In the genomic region with DNA sequence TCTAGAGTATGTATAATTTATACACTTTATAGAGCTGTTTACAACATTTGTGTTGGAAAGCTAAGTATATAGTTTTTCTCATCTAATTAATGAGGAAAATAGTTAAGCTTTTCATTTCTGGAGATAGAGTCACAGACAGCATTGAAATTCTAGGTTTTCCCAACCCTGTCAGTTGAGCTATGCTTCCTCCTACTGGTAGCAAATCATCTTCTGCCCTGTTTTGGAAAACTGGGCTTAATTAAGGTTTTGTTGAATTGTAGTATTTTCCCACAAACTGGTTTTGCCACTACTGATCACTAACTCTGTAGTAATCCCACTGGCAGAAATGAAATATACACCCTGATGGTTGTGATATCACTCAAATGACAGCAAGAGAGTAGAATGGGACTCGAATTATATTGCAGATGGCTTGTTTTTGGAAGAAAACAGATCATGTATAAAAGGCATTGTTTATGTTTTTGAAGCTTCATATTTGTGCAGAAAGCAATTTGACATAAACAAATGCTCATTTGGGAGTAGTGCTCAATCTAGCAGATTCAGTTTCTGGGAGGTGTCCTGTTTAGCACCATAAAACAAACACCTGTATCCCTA, we compare ENCODE assay signal across 11 cellular contexts. TPM values are rescaled to one million over a fixed set of nuclear protein-coding genes. Genes with fewer than 3 reads are reported as not detected.
DNase-seq lines count a peak whose midpoint lies in the region; ATAC-seq, FAIRE-seq and TF ChIP-seq lines count a peak whose summit lies in the region.
"Had no signal": no experiment of that assay in that cellular context is flagged by ENCODE, and none has a peak within 500 bp of the region (broad histone marks: within the 10 kb centered on the region; RNA-seq: fewer than 3 reads in every experiment).

No MANE protein-coding gene starts in this region.

- no peaks in the 10 kb centered on the region for H3K36me3 Mint-ChIP-seq in Calu3 (ENCODE audit: insufficient read depth, unreplicated experiment)

- H4K20me1 ChIP-seq in neural cell (ENCODE audit: insufficient read depth): no peaks in the 10 kb centered on the region

- no peak overlapping the region for H2AFZ ChIP-seq in neural cell (ENCODE audit: low read depth, low read length)

- peak; percentile 50 for FAIRE-seq in endometrium (lab: Jason Lieb, UNC)
- FAIRE-seq: GM12892 had no signal

- no peak overlapping the region for H3K4me2 ChIP-seq in neural cell (ENCODE audit: low read length)

- H3K27ac Mint-ChIP-seq in Calu3 (ENCODE audit: unreplicated experiment): no peak overlapping the region

- CTCF ChIA-PET in Calu3 (lab: Charles Lee): interaction anchor here (0.6 to 1.1 kb wide), 4 partner anchors 137 to 1268 kb away, joined by 3 to 5 read pairs (median 4); no protein-coding TSS in a partner anchor

- peak; percentile 80 for TF ChIP-seq CTCF in C4-2B (conservative IDR thresholded peaks at IDR 0.05)
- peak; percentile 56 for TF ChIP-seq CTCF in neural cell (IDR thresholded peaks at IDR 0.05; ENCODE audit: poor library complexity, severe bottlenecking)
- no peak for TF ChIP-seq CTCF in Calu3 (IDR thresholded peaks at IDR 0.05; ENCODE audit: unreplicated experiment)

- DNase-seq in M059J (ENCODE audit: low read depth): peak; percentile 18
- no peak for DNase-seq in activated CD4-positive, alpha-beta T cell treated with anti-CD3 and anti-CD28 coated beads for 1 hour
- no peak for DNase-seq in Calu3
- no peak for DNase-seq in activated CD8-positive, alpha-beta memory T cell treated with anti-CD3 and anti-CD28 coated beads, Interleukin-2, amount 50 U/mL, for 4 hours
- DNase-seq: activated CD4-positive, alpha-beta T cell treated with anti-CD3 and anti-CD28 coated beads for 48 hours; effector CD4-positive, alpha-beta T cell had no signal

- no peaks in the 10 kb centered on the region for H3K27me3 Mint-ChIP-seq in Calu3 (ENCODE audit: unreplicated experiment)

- TF ChIP-seq RAD21 in neural cell (conservative IDR thresholded peaks at IDR 0.05): peak; percentile 65

- BruUV-seq in Calu3 (replicated peaks; lab: Mats Ljungman, UMichigan): no TSS peak

- no peak for ATAC-seq in GM18868 (IDR thresholded peaks at IDR 0.05; ENCODE audit: unreplicated experiment)

- no peaks in the 10 kb centered on the region for H3K9me3 Mint-ChIP-seq in Calu3 (ENCODE audit: low read depth, unreplicated experiment)

- no peak overlapping the region for H3K27ac ChIP-seq in C4-2B
- H3K27ac ChIP-seq in neural cell (ENCODE audit: low read length): no peak overlapping the region

- no peaks in the 10 kb centered on the region for H3K9me3 ChIP-seq in neural cell (ENCODE audit: low read length)

- no peaks in the 10 kb centered on the region for H3K36me3 ChIP-seq in neural cell (ENCODE audit: insufficient read depth, low read length)

- H3K9me2 ChIP-seq in neural cell (ENCODE audit: insufficient read depth, low read length): no peaks in the 10 kb centered on the region

- intact Hi-C loops in Calu3 (cut with micrococcal nuclease; ENCODE audit: unreplicated experiment): loop anchor here (1.0 to 2.0 kb wide), 3 partner anchors 161 to 343 kb away; no protein-coding TSS in a partner anchor

- H3K4me3 ChIP-seq in neural cell (ENCODE audit: low read length): no peak overlapping the region

- no peak overlapping the region for H3K4me3 Mint-ChIP-seq in Calu3 (ENCODE audit: low read depth, unreplicated experiment)

- H3K9ac ChIP-seq in neural cell (ENCODE audit: low read length): no peak overlapping the region

- no peaks in the 10 kb centered on the region for H3K4me1 Mint-ChIP-seq in Calu3 (ENCODE audit: low read depth, unreplicated experiment)

- H3K79me2 ChIP-seq in neural cell (replicated peaks; ENCODE audit: insufficient read depth, low read length): no peaks in the 10 kb centered on the region

- H3K27me3 ChIP-seq in neural cell (ENCODE audit: insufficient read depth, low read depth, low read length): no peaks in the 10 kb centered on the region

- no peaks in the 10 kb centered on the region for H3F3A ChIP-seq in neural cell (ENCODE audit: insufficient read depth, low read length, poor library complexity, severe bottlenecking)

- TF ChIP-seq EP300 in neural cell (conservative IDR thresholded peaks at IDR 0.05; ENCODE audit: poor library complexity, severe bottlenecking): no peak

TF ChIP-seq in neural cell, 6 proteins besides CTCF, POLR2A, EP300 and RAD21:
- TF ChIP-seq POLR2AphosphoS5 (IDR thresholded peaks at IDR 0.05) (no peak), MXI1 (conservative IDR thresholded peaks at IDR 0.05; ENCODE audit: poor library complexity, severe bottlenecking) (no peak), SMC3 (conservative IDR thresholded peaks at IDR 0.05; ENCODE audit: poor library complexity) (peak; percentile 59), EZH2 (IDR thresholded peaks at IDR 0.05; ENCODE audit: borderline replicate concordance, insufficient read depth, low read length, poor library complexity, severe bottlenecking) (no peak), TAF1 (IDR thresholded peaks at IDR 0.05; ENCODE audit: low read depth) (no peak)
- TF ChIP-seq, protein P1, sequence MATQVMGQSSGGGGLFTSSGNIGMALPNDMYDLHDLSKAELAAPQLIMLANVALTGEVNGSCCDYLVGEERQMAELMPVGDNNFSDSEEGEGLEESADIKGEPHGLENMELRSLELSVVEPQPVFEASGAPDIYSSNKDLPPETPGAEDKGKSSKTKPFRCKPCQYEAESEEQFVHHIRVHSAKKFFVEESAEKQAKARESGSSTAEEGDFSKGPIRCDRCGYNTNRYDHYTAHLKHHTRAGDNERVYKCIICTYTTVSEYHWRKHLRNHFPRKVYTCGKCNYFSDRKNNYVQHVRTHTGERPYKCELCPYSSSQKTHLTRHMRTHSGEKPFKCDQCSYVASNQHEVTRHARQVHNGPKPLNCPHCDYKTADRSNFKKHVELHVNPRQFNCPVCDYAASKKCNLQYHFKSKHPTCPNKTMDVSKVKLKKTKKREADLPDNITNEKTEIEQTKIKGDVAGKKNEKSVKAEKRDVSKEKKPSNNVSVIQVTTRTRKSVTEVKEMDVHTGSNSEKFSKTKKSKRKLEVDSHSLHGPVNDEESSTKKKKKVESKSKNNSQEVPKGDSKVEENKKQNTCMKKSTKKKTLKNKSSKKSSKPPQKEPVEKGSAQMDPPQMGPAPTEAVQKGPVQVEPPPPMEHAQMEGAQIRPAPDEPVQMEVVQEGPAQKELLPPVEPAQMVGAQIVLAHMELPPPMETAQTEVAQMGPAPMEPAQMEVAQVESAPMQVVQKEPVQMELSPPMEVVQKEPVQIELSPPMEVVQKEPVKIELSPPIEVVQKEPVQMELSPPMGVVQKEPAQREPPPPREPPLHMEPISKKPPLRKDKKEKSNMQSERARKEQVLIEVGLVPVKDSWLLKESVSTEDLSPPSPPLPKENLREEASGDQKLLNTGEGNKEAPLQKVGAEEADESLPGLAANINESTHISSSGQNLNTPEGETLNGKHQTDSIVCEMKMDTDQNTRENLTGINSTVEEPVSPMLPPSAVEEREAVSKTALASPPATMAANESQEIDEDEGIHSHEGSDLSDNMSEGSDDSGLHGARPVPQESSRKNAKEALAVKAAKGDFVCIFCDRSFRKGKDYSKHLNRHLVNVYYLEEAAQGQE (IDR thresholded peaks at IDR 0.05; ENCODE audit: borderline replicate concordance): no peak

RNA-seq across cellular contexts. Expression of a gene that starts 46.6 kb away (rescaled TPM):
- 0.05 and 0.07 TPM in 2 replicates for total RNA-seq in M059J (2014; rRNA removed; shearing (Covaris generic))
- polyA plus RNA-seq in neural cell: not detected in 2 replicates
- not detected in 2 replicates for polyA minus RNA-seq in neural cell
- not detected in 2 replicates for total RNA-seq in Calu3 (2022)
